In genomic region chr12:25458047-25458552, GRCh38 we compare ENCODE assay signal across 9 cellular contexts.
DNase-seq lines count a peak whose midpoint lies in the region; ATAC-seq, FAIRE-seq and TF ChIP-seq lines count a peak whose summit lies in the region.
"Had no signal": no experiment of that assay in that cellular context is flagged by ENCODE, and none has a peak within 500 bp of the region (broad histone marks: within the 10 kb centered on the region; RNA-seq: fewer than 3 reads in every experiment).

No MANE protein-coding gene starts in this region.

- peak; percentile 99 for FAIRE-seq in H54 (lab: Jason Lieb, UNC)

- H3K27me3 Mint-ChIP-seq in natural killer cell treated with Interleukin-12 subunit alpha and Interleukin-12 subunit beta and Interleukin-15 and Interleukin-18, amount 100 ng/mL, for 72 hours = no peaks in the 10 kb centered on the region
- H3K27me3 Mint-ChIP-seq in activated naive CD4-positive, alpha-beta T cell treated with anti-CD3 and anti-CD28 coated beads for 36 hours (ENCODE audit: low read depth) = no peaks in the 10 kb centered on the region

- CTCF ChIA-PET in activated naive CD4-positive, alpha-beta T cell treated with anti-CD3 and anti-CD28 coated beads for 36 hours (lab: Charles Lee) = no interaction called here

- H3K36me3 Mint-ChIP-seq in natural killer cell treated with Interleukin-12 subunit alpha and Interleukin-12 subunit beta and Interleukin-15 and Interleukin-18, amount 100 ng/mL, for 72 hours = no peaks in the 10 kb centered on the region
- no peaks in the 10 kb centered on the region for H3K36me3 Mint-ChIP-seq in activated naive CD4-positive, alpha-beta T cell treated with anti-CD3 and anti-CD28 coated beads for 36 hours (ENCODE audit: low read depth)
- H3K36me3 Mint-ChIP-seq: stimulated activated effector memory CD8-positive, alpha-beta T cell treated with anti-CD3 and anti-CD28 coated beads, Interleukin-12 subunit alpha, Interleukin-12 subunit beta, amount 100 ng/mL, for 72 hours had no signal

- intact Hi-C loops in activated naive CD4-positive, alpha-beta T cell treated with anti-CD3 and anti-CD28 coated beads for 36 hours (cut with micrococcal nuclease) = no loop called here

- no peaks in the 10 kb centered on the region for H3K9me3 Mint-ChIP-seq in natural killer cell treated with Interleukin-12 subunit alpha and Interleukin-12 subunit beta and Interleukin-15 and Interleukin-18, amount 100 ng/mL, for 72 hours
- no peaks in the 10 kb centered on the region for H3K9me3 Mint-ChIP-seq in activated naive CD4-positive, alpha-beta T cell treated with anti-CD3 and anti-CD28 coated beads for 36 hours
- H3K9me3 Mint-ChIP-seq: stimulated activated effector memory CD8-positive, alpha-beta T cell treated with anti-CD3 and anti-CD28 coated beads, Interleukin-12 subunit alpha, Interleukin-12 subunit beta, amount 100 ng/mL, for 72 hours had no signal

- H3K4me3 ChIP-seq in skeletal muscle cell (ENCODE audit: low read depth, low read length) = no peak overlapping the region

- no peak overlapping the region for H3K4me3 Mint-ChIP-seq in natural killer cell treated with Interleukin-12 subunit alpha and Interleukin-12 subunit beta and Interleukin-15 and Interleukin-18, amount 100 ng/mL, for 72 hours
- no peak overlapping the region for H3K4me3 Mint-ChIP-seq in activated naive CD4-positive, alpha-beta T cell treated with anti-CD3 and anti-CD28 coated beads for 36 hours
- H3K4me3 Mint-ChIP-seq: stimulated activated effector memory CD8-positive, alpha-beta T cell treated with anti-CD3 and anti-CD28 coated beads, Interleukin-12 subunit alpha, Interleukin-12 subunit beta, amount 100 ng/mL, for 72 hours had no signal

- H3K27ac Mint-ChIP-seq in natural killer cell treated with Interleukin-12 subunit alpha and Interleukin-12 subunit beta and Interleukin-15 and Interleukin-18, amount 100 ng/mL, for 72 hours = no peak overlapping the region
- no peak overlapping the region for H3K27ac Mint-ChIP-seq in activated naive CD4-positive, alpha-beta T cell treated with anti-CD3 and anti-CD28 coated beads for 36 hours
- H3K27ac Mint-ChIP-seq: stimulated activated effector memory CD8-positive, alpha-beta T cell treated with anti-CD3 and anti-CD28 coated beads, Interleukin-12 subunit alpha, Interleukin-12 subunit beta, amount 100 ng/mL, for 72 hours had no signal

- no peaks in the 10 kb centered on the region for H3K4me1 Mint-ChIP-seq in natural killer cell treated with Interleukin-12 subunit alpha and Interleukin-12 subunit beta and Interleukin-15 and Interleukin-18, amount 100 ng/mL, for 72 hours (ENCODE audit: low read depth in 2 of 2)
- no peaks in the 10 kb centered on the region for H3K4me1 Mint-ChIP-seq in activated naive CD4-positive, alpha-beta T cell treated with anti-CD3 and anti-CD28 coated beads for 36 hours (ENCODE audit: low read depth)
- H3K4me1 Mint-ChIP-seq: stimulated activated effector memory CD8-positive, alpha-beta T cell treated with anti-CD3 and anti-CD28 coated beads, Interleukin-12 subunit alpha, Interleukin-12 subunit beta, amount 100 ng/mL, for 72 hours had no signal

- DNase-seq in H54 (ENCODE audit: insufficient read length, low spot score) = peak; percentile 58
- peak; percentile 89 for DNase-seq in RKO (ENCODE audit: low spot score)
- peak; percentile 81 for DNase-seq in epithelial cell of prostate (ENCODE audit: low read depth, low spot score)
- peak; percentile 92 for DNase-seq in skeletal muscle cell (ENCODE audit: low read depth)
- no peak for DNase-seq in natural killer cell treated with Interleukin-12 subunit alpha and Interleukin-12 subunit beta and Interleukin-15 and Interleukin-18, amount 100 ng/mL, for 72 hours (ENCODE audit: low spot score)
- DNase-seq in activated naive CD4-positive, alpha-beta T cell treated with anti-CD3 and anti-CD28 coated beads for 36 hours = no peak

- ATAC-seq in natural killer cell treated with Interleukin-12 subunit alpha and Interleukin-12 subunit beta and Interleukin-15 and Interleukin-18, amount 100 ng/mL, for 72 hours = no peak
- no peak for ATAC-seq in HG02885 (IDR thresholded peaks at IDR 0.05; ENCODE audit: poor library complexity, unreplicated experiment)
- ATAC-seq: stimulated activated effector memory CD8-positive, alpha-beta T cell treated with anti-CD3 and anti-CD28 coated beads, Interleukin-12 subunit alpha, Interleukin-12 subunit beta, amount 100 ng/mL, for 72 hours had no signal

- peak overlapping the region; percentile 75 for H3K27ac ChIP-seq in epithelial cell of prostate
- H3K27ac ChIP-seq: neutrophil had no signal

- TF ChIP-seq POLR2A in H54 (IDR thresholded peaks at IDR 0.05; ENCODE audit: low read depth, low read length) = no peak

Comparison
In these comparisons a context has a peak if more than half of its experiments do, and no peak if none do; other contexts are left out.
1. DNase-seq: peak in H54 (single experiment), RKO (single experiment), epithelial cell of prostate (single experiment) and skeletal muscle cell (single experiment); none in natural killer cell treated with Interleukin-12 subunit alpha and Interleukin-12 subunit beta and Interleukin-15 and Interleukin-18, amount 100 ng/mL, for 72 hours (single experiment) and activated naive CD4-positive, alpha-beta T cell treated with anti-CD3 and anti-CD28 coated beads for 36 hours (single experiment).